ENCODE assay signal across 8 cellular contexts in genomic region chr12:31491819-31492598, GRCh38.
A peak's percentile ranks its signal among the peaks of the same experiment; 100 is the strongest.
DNase-seq lines count a peak whose midpoint lies in the region; TF ChIP-seq lines count a peak whose summit lies in the region.

No MANE protein-coding gene starts in this region.

- DNase-seq in HEK293T (ENCODE audit: extremely low spot score) (peak; percentile 16), SK-N-SH (no peak), fibroblast of the conjunctiva (ENCODE audit: low read depth) (peak; percentile 50), activated gamma-delta T cell treated with Interleukin-2 at 50 U/mL for 16 hours (no peak), NCI-H1694 (lab: John Stamatoyannopoulos, UW) (no peak), activated T-cell treated with anti-CD3 and anti-CD28 coated beads for 4 hours (no peak), SHP77 treated with DMSO at 0.1 percent for 48 hours (lab: John Stamatoyannopoulos, UW) (no peak)

- TF ChIP-seq RAD21 in SK-N-SH (IDR thresholded peaks at IDR 0.05; ENCODE audit: low read length), result no peak

- no peak for TF ChIP-seq CTCF in SK-N-SH (IDR thresholded peaks at IDR 0.05)

- H2AFZ ChIP-seq in SK-N-SH (ENCODE audit: low read depth), result no peak overlapping the region

- no peaks in the 10 kb centered on the region for H3K27me3 ChIP-seq in SK-N-SH (ENCODE audit: insufficient read depth)
- H3K27me3 ChIP-seq in skeletal muscle satellite cell (ENCODE audit: control insufficient read depth, insufficient read depth, low read length), result no peaks in the 10 kb centered on the region

- H4K20me1 ChIP-seq in SK-N-SH (ENCODE audit: insufficient read depth), result no peaks in the 10 kb centered on the region

- H3K4me1 ChIP-seq in SK-N-SH (ENCODE audit: control insufficient read depth in 1 of 2, insufficient read depth in 2 of 2, low read depth in 1 of 2, low read length in 1 of 2) (peaks cover 8 to 34% of the 10 kb centered on the region in 2 experiments; a peak in 3 of 4 replicates), skeletal muscle satellite cell (ENCODE audit: control insufficient read depth, insufficient read depth, low read length) (peaks cover 22% of the 10 kb centered on the region)

- H3K79me2 ChIP-seq in SK-N-SH (ENCODE audit: insufficient read depth), result no peaks in the 10 kb centered on the region

- H3K9ac ChIP-seq in SK-N-SH (peak overlapping the region; percentile 56; the same call in 1 of the 2 replicates), skeletal muscle satellite cell (ENCODE audit: low read depth, low read length) (peak overlapping the region; percentile 12)

- POLR2A ChIA-PET in HEK293T (lab: Yijun Ruan, JAX) (no interaction called here), SK-N-SH (lab: Yijun Ruan, JAX) (no interaction called here)

- peak; percentile 29 to 71; a peak in 2 of 4 replicates for TF ChIP-seq EP300 in SK-N-SH (IDR thresholded peaks at IDR 0.05; ENCODE audit: borderline replicate concordance in 1 of 2, low read depth in 1 of 2, low read length in 1 of 2)

- H3K27ac ChIP-seq in SK-N-SH (ENCODE audit: low read depth in 2 of 2, low read length in 1 of 2), result peak overlapping the region; percentile 82 to 89; a peak in 3 of 4 replicates

- no peaks in the 10 kb centered on the region for H3K9me2 ChIP-seq in SK-N-SH

- H3K4me2 ChIP-seq in SK-N-SH, result peak overlapping the region; percentile 61
- peak overlapping the region; percentile 58 for H3K4me2 ChIP-seq in skeletal muscle satellite cell (ENCODE audit: low read length)

- no peak overlapping the region; a peak in 1 of 4 replicates for H3K4me3 ChIP-seq in SK-N-SH (ENCODE audit: low read depth in 2 of 2, low read length in 1 of 2)
- no peak overlapping the region for H3K4me3 ChIP-seq in skeletal muscle satellite cell (ENCODE audit: low read length)

- H3F3A ChIP-seq in SK-N-SH (replicated peaks; ENCODE audit: insufficient read depth), result peaks cover 24% of the 10 kb centered on the region

- H3K9me3 ChIP-seq in SK-N-SH, result no peaks in the 10 kb centered on the region
- H3K9me3 ChIP-seq in skeletal muscle satellite cell (replicated peaks; ENCODE audit: low read length), result no peaks in the 10 kb centered on the region

- WGBS in SK-N-SH (ENCODE audit: low lambda C conversion rate), result 13% methylated on average over 5 of the region's 5 CpGs

- H3K36me3 ChIP-seq in SK-N-SH (replicated peaks in 1 of 2; ENCODE audit: control insufficient read depth in 1 of 2, insufficient read depth in 2 of 2, low read length in 1 of 2), result peaks cover 3 to 7% of the 10 kb centered on the region in 2 experiments
- peaks cover 4% of the 10 kb centered on the region for H3K36me3 ChIP-seq in skeletal muscle satellite cell (ENCODE audit: insufficient read depth, low read length)

- CTCF ChIA-PET in HEK293T (lab: Yijun Ruan, JAX), result interaction anchor here (0.7 kb wide), 1 partner anchor 23 kb away, joined by 3 read pairs; no protein-coding TSS in a partner anchor
- CTCF ChIA-PET in SK-N-SH (lab: Yijun Ruan, JAX), result interaction anchor here (0.6 to 1.2 kb wide), 5 partner anchors 12 to 1178 kb away, joined by 3 to 4 read pairs (median 3); no protein-coding TSS in a partner anchor

TF ChIP-seq in HEK293T, 16 proteins besides CTCF, POLR2A, EP300 and RAD21:
- TF ChIP-seq CTBP1 (IDR thresholded peaks at IDR 0.05; ENCODE audit: borderline replicate concordance) (peak; percentile 50; the same call in 1 of the 2 replicates), BHLHE40 (IDR thresholded peaks at IDR 0.05; ENCODE audit: borderline replicate concordance) (no peak), TARDBP (IDR thresholded peaks at IDR 0.05) (no peak), ELF4 (IDR thresholded peaks at IDR 0.05) (no peak), PKNOX1 (IDR thresholded peaks at IDR 0.05) (peak; percentile 81), ZNF384 (IDR thresholded peaks at IDR 0.05) (no peak), L3MBTL2 (conservative IDR thresholded peaks at IDR 0.05) (no peak), LEF1 (IDR thresholded peaks at IDR 0.05; ENCODE audit: borderline replicate concordance) (no peak), SP1 (IDR thresholded peaks at IDR 0.05) (no peak)
TF ChIP-seq in HEK293T: peak in this region for 2.

TF ChIP-seq in SK-N-SH, 30 proteins besides CTCF, POLR2A, EP300 and RAD21 (continues in another document):
- peak; percentile 44; the same call in 1 of the 2 replicates for TF ChIP-seq RXRA (IDR thresholded peaks at IDR 0.05; ENCODE audit: borderline replicate concordance, low read depth)
- no peak for TF ChIP-seq TAF1 (IDR thresholded peaks at IDR 0.05; ENCODE audit: borderline replicate concordance, low read depth, low read length)
- no peak for TF ChIP-seq USF1 (IDR thresholded peaks at IDR 0.05; ENCODE audit: borderline replicate concordance, low read depth)
- TF ChIP-seq POLR2AphosphoS5 (IDR thresholded peaks at IDR 0.05; ENCODE audit: low read depth, low read length), result no peak; the same call in 1 of the 2 replicates
- TF ChIP-seq TEAD4 (IDR thresholded peaks at IDR 0.05; ENCODE audit: borderline replicate concordance, insufficient read depth), result peak; percentile 83
- TF ChIP-seq MXI1 (IDR thresholded peaks at IDR 0.05; ENCODE audit: low read depth, low read length), result no peak
- no peak for TF ChIP-seq YY1 (IDR thresholded peaks at IDR 0.05; ENCODE audit: low read depth)
- TF ChIP-seq GATA2 (CRISPR knock-in tag; IDR thresholded peaks at IDR 0.05), result no peak
- peak; percentile 30; the same call in 1 of the 2 replicates for TF ChIP-seq NFIC (IDR thresholded peaks at IDR 0.05; ENCODE audit: borderline replicate concordance)
- no peak for TF ChIP-seq SIN3A (IDR thresholded peaks at IDR 0.05; ENCODE audit: borderline replicate concordance, low read depth, low read length)
- no peak for TF ChIP-seq FOXM1 (IDR thresholded peaks at IDR 0.05; ENCODE audit: low read depth)
- TF ChIP-seq CHD2 (IDR thresholded peaks at IDR 0.05; ENCODE audit: low read length, partially characterized antibody), result no peak
- TF ChIP-seq SMC3 (IDR thresholded peaks at IDR 0.05; ENCODE audit: low read depth, low read length), result no peak
- TF ChIP-seq NRF1 (IDR thresholded peaks at IDR 0.05; ENCODE audit: low read depth, low read length), result no peak
- no peak for TF ChIP-seq ELF1 (IDR thresholded peaks at IDR 0.05)
- no peak for TF ChIP-seq FOXJ3 (CRISPR knock-in tag; IDR thresholded peaks at IDR 0.05)
- no peak for TF ChIP-seq USF2 (IDR thresholded peaks at IDR 0.05; ENCODE audit: borderline replicate concordance, low read depth, low read length)
- TF ChIP-seq PBX3 (IDR thresholded peaks at IDR 0.05), result peak; percentile 75
- no peak for TF ChIP-seq ZBTB33 (IDR thresholded peaks at IDR 0.05; ENCODE audit: borderline replicate concordance, low read depth)
- TF ChIP-seq EZH2phosphoT487 (IDR thresholded peaks at IDR 0.05; ENCODE audit: borderline replicate concordance, low read depth), result no peak
- TF ChIP-seq GABPA (IDR thresholded peaks at IDR 0.05; ENCODE audit: low read depth), result no peak
- TF ChIP-seq FOSL2 (IDR thresholded peaks at IDR 0.05; ENCODE audit: borderline replicate concordance, low read depth), result peak; percentile 92
- no peak for TF ChIP-seq IRF3 (IDR thresholded peaks at IDR 0.05; ENCODE audit: low read depth, low read length)

Comparison
In these comparisons a context has a peak if more than half of its experiments do, and no peak if none do; other contexts are left out.
1. DNase-seq: peak in HEK293T (single experiment) and fibroblast of the conjunctiva (single experiment); none in SK-N-SH (single experiment), activated gamma-delta T cell treated with Interleukin-2 at 50 U/mL for 16 hours (single experiment), NCI-H1694 (single experiment), activated T-cell treated with anti-CD3 and anti-CD28 coated beads for 4 hours (single experiment) and SHP77 treated with DMSO at 0.1 percent for 48 hours (single experiment).